ENCODE assay signal across 8 cellular contexts in genomic region chr1:52726265-52727113, GRCh38. TPM values are rescaled to one million over a fixed set of nuclear protein-coding genes. Genes with fewer than 3 reads are reported as not detected.
DNase-seq lines count a peak whose midpoint lies in the region; ATAC-seq, FAIRE-seq and TF ChIP-seq lines count a peak whose summit lies in the region.

Gene ZYG11B (plus strand): TSS chr1:52726453. CDS start chr1:52726654, 201 bp downstream.

- H3K9me2 ChIP-seq in Loucy (replicated peaks; ENCODE audit: low read depth, low read length): no peaks in the 10 kb centered on the region

- intact Hi-C loops in activated T-helper 2 cell treated with anti-CD3 and anti-CD28 coated beads, Interferon-gamma antibody, Interleukin-2, Interleukin-4, amounts not matched to agents 10 μg/mL and 5 μg/mL and 100 μg/mL, durations not matched to agents 14 hours and 24 hours and 36 hours (cut with micrococcal nuclease): loop anchor here (1.0 to 5.0 kb wide), 3 partner anchors 24 to 670 kb away; partner anchors contain the start of genes BTF3L4 and LRP8

- peak within 1 kb of the TSS; percentile 31 for H3K27ac ChIP-seq in RWPE2 (ENCODE audit: poor library complexity, severe bottlenecking)

- H4K20me1 ChIP-seq in Loucy (ENCODE audit: insufficient read depth, low read length, poor library complexity, severe bottlenecking): peaks cover 21% of the 10 kb centered on the region

- no peak for FAIRE-seq in H54 (lab: Jason Lieb, UNC)

- H3K27me3 Mint-ChIP-seq in activated T-helper 2 cell treated with anti-CD3 and anti-CD28 coated beads, Interferon-gamma antibody, Interleukin-2, Interleukin-4, amounts not matched to agents 10 μg/mL and 5 μg/mL and 100 μg/mL, durations not matched to agents 14 hours and 24 hours and 36 hours (ENCODE audit: low read depth): no peaks in the 10 kb centered on the region
- H3K27me3 Mint-ChIP-seq in natural killer cell treated with Interleukin-12 subunit alpha and Interleukin-12 subunit beta and Interleukin-15 and Interleukin-18, amount 100 ng/mL, for 72 hours: peaks cover 4 to 5% of the 10 kb centered on the region in 2 donors

- peak; percentile 72 for TF ChIP-seq POLR2A in H54 (IDR thresholded peaks at IDR 0.05; ENCODE audit: low read depth, low read length)

- H3K9me3 Mint-ChIP-seq in activated T-helper 2 cell treated with anti-CD3 and anti-CD28 coated beads, Interferon-gamma antibody, Interleukin-2, Interleukin-4, amounts not matched to agents 10 μg/mL and 5 μg/mL and 100 μg/mL, durations not matched to agents 14 hours and 24 hours and 36 hours: no peaks in the 10 kb centered on the region
- no peaks in the 10 kb centered on the region for H3K9me3 Mint-ChIP-seq in natural killer cell treated with Interleukin-12 subunit alpha and Interleukin-12 subunit beta and Interleukin-15 and Interleukin-18, amount 100 ng/mL, for 72 hours

- peak within 1 kb of the TSS; percentile 89 for H3K4me2 ChIP-seq in Loucy (ENCODE audit: low read depth, low read length, poor library complexity, severe bottlenecking)

- peak; percentile 87 for DNase-seq in EH (ENCODE audit: low read depth)
- peak; percentile 84 for DNase-seq in H54 (ENCODE audit: insufficient read length, low spot score)
- peak; percentile 82 for DNase-seq in RWPE2 (ENCODE audit: low spot score)
- DNase-seq in activated T-helper 2 cell treated with anti-CD3 and anti-CD28 coated beads, Interferon-gamma antibody, Interleukin-2, Interleukin-4, amounts not matched to agents 10 μg/mL and 5 μg/mL and 100 μg/mL, durations not matched to agents 14 hours and 24 hours and 36 hours (ENCODE audit: low spot score): peak; percentile 87
- DNase-seq in fibroblast of peridontal ligament (ENCODE audit: extremely low read depth): peak; percentile 79
- peak; percentile 93 for DNase-seq in natural killer cell treated with Interleukin-12 subunit alpha and Interleukin-12 subunit beta and Interleukin-15 and Interleukin-18, amount 100 ng/mL, for 72 hours (ENCODE audit: low spot score)
- DNase-seq in stimulated activated naive CD8-positive, alpha-beta T cell treated with anti-CD3 and anti-CD28 coated beads, Interleukin-15, Interleukin-2, amounts not matched to agents 100 U/mL and 50 U/mL, for 24 hours: peak; percentile 95

- no peaks in the 10 kb centered on the region for H3K9me3 ChIP-seq in Loucy (ENCODE audit: insufficient read depth, low read depth, low read length)
- no peaks in the 10 kb centered on the region for H3K9me3 ChIP-seq in RWPE2 (ENCODE audit: severe bottlenecking)

- TF ChIP-seq CTCF in Loucy (conservative IDR thresholded peaks at IDR 0.05; ENCODE audit: low read length) (no peak), RWPE2 (IDR thresholded peaks at IDR 0.05; ENCODE audit: poor library complexity, severe bottlenecking) (no peak)

- H3K4me1 ChIP-seq in Loucy (ENCODE audit: insufficient read depth, low read length, poor library complexity, severe bottlenecking) (peaks cover 31% of the 10 kb centered on the region), RWPE2 (ENCODE audit: insufficient read depth, poor library complexity, severe bottlenecking) (peaks cover 3% of the 10 kb centered on the region)

- H3K36me3 ChIP-seq in Loucy (ENCODE audit: insufficient read depth, low read length) (no peaks in the 10 kb centered on the region), RWPE2 (ENCODE audit: low read depth) (no peaks in the 10 kb centered on the region; the same call in 1 of the 2 replicates)

- peaks cover 3% of the 10 kb centered on the region for H3K36me3 Mint-ChIP-seq in activated T-helper 2 cell treated with anti-CD3 and anti-CD28 coated beads, Interferon-gamma antibody, Interleukin-2, Interleukin-4, amounts not matched to agents 10 μg/mL and 5 μg/mL and 100 μg/mL, durations not matched to agents 14 hours and 24 hours and 36 hours (ENCODE audit: low read depth)
- no peaks in the 10 kb centered on the region for H3K36me3 Mint-ChIP-seq in natural killer cell treated with Interleukin-12 subunit alpha and Interleukin-12 subunit beta and Interleukin-15 and Interleukin-18, amount 100 ng/mL, for 72 hours

- peaks cover 45% of the 10 kb centered on the region for H3K79me2 ChIP-seq in Loucy (ENCODE audit: insufficient read depth, low read length)

- H2AFZ ChIP-seq in Loucy (ENCODE audit: low read length): peak within 1 kb of the TSS; percentile 97

- H3F3A ChIP-seq in Loucy (ENCODE audit: low read depth): no peaks in the 10 kb centered on the region

- H3K4me3 ChIP-seq in Loucy (ENCODE audit: low read length, poor library complexity, severe bottlenecking): peak within 1 kb of the TSS; percentile 73
- H3K4me3 ChIP-seq in RWPE2 (ENCODE audit: severe bottlenecking): peak within 1 kb of the TSS; percentile 95

- peak within 1 kb of the TSS; percentile 70 for H3K27ac Mint-ChIP-seq in activated T-helper 2 cell treated with anti-CD3 and anti-CD28 coated beads, Interferon-gamma antibody, Interleukin-2, Interleukin-4, amounts not matched to agents 10 μg/mL and 5 μg/mL and 100 μg/mL, durations not matched to agents 14 hours and 24 hours and 36 hours
- H3K27ac Mint-ChIP-seq in natural killer cell treated with Interleukin-12 subunit alpha and Interleukin-12 subunit beta and Interleukin-15 and Interleukin-18, amount 100 ng/mL, for 72 hours: peak within 1 kb of the TSS; percentile 50 to 85

- H3K4me3 Mint-ChIP-seq in activated T-helper 2 cell treated with anti-CD3 and anti-CD28 coated beads, Interferon-gamma antibody, Interleukin-2, Interleukin-4, amounts not matched to agents 10 μg/mL and 5 μg/mL and 100 μg/mL, durations not matched to agents 14 hours and 24 hours and 36 hours (ENCODE audit: low read depth): peak within 1 kb of the TSS; percentile 93
- H3K4me3 Mint-ChIP-seq in natural killer cell treated with Interleukin-12 subunit alpha and Interleukin-12 subunit beta and Interleukin-15 and Interleukin-18, amount 100 ng/mL, for 72 hours: peak within 1 kb of the TSS; percentile 93

- H3K9ac ChIP-seq in Loucy (ENCODE audit: low read depth, low read length, poor library complexity, severe bottlenecking): peak within 1 kb of the TSS; percentile 73

- H3K27me3 ChIP-seq in Loucy (ENCODE audit: insufficient read depth, low read length, poor library complexity, severe bottlenecking): no peaks in the 10 kb centered on the region
- H3K27me3 ChIP-seq in RWPE2 (ENCODE audit: insufficient read depth, poor library complexity, severe bottlenecking): no peaks in the 10 kb centered on the region

- ATAC-seq in RWPE2 (ENCODE audit: low read depth): peak; percentile 94
- peak; percentile 98 to 99 for ATAC-seq in natural killer cell treated with Interleukin-12 subunit alpha and Interleukin-12 subunit beta and Interleukin-15 and Interleukin-18, amount 100 ng/mL, for 72 hours
- peak; percentile 94 for ATAC-seq in stimulated activated naive CD8-positive, alpha-beta T cell treated with anti-CD3 and anti-CD28 coated beads, Interleukin-15, Interleukin-2, amounts not matched to agents 100 U/mL and 50 U/mL, for 24 hours

- peaks cover 25% of the 10 kb centered on the region for H3K4me1 Mint-ChIP-seq in activated T-helper 2 cell treated with anti-CD3 and anti-CD28 coated beads, Interferon-gamma antibody, Interleukin-2, Interleukin-4, amounts not matched to agents 10 μg/mL and 5 μg/mL and 100 μg/mL, durations not matched to agents 14 hours and 24 hours and 36 hours (ENCODE audit: low read depth)
- H3K4me1 Mint-ChIP-seq in natural killer cell treated with Interleukin-12 subunit alpha and Interleukin-12 subunit beta and Interleukin-15 and Interleukin-18, amount 100 ng/mL, for 72 hours (ENCODE audit: low read depth in 2 of 2): peaks cover 25 to 30% of the 10 kb centered on the region in 2 donors

RNA-seq across cellular contexts. Expression of gene ZYG11B, which starts in this region (rescaled TPM):
- 12.7 and 13.2 TPM in 2 replicates for total RNA-seq in activated T-helper 2 cell treated with anti-CD3 and anti-CD28 coated beads, Interferon-gamma antibody, Interleukin-2, Interleukin-4, amounts not matched to agents 10 μg/mL and 5 μg/mL and 100 μg/mL, durations not matched to agents 14 hours and 24 hours and 36 hours
- total RNA-seq in natural killer cell treated with Interleukin-12 subunit alpha and Interleukin-12 subunit beta and Interleukin-15 and Interleukin-18, amount 100 ng/mL, for 72 hours: 1 to 10 TPM; 5.8 to 8.3 TPM

Comparison
In these comparisons a context has a peak if more than half of its experiments do, and no peak if none do; other contexts are left out.
1. Peak in every context shown above with its lines: DNase-seq, ATAC-seq, H3K4me3 ChIP-seq and H3K27ac ChIP-seq.